In the genomic region with DNA sequence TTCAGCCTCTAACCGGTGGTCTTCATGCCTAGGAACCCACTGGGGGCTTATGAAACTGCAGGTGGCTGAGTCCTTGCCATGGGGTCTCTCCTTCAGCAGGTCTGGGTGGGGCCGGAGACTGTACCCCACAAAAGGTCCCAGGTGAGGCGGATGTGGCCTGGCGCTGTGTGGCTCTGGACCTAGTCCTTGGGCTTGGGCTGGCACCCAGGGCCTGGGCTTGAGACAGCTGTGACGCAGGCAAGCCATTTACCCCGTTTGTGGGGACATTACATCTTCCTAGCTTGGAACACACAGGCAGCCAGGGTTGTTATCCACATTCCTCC, we compare ENCODE assay signal across 1 cellular context.
TF ChIP-seq lines count a peak whose summit lies in the region.

No MANE protein-coding gene starts in this region.

TF ChIP-seq in GM12878, 131 proteins besides CTCF, POLR2A, EP300 and RAD21:
- TF ChIP-seq PAX5 (IDR thresholded peaks at IDR 0.05; ENCODE audit: borderline replicate concordance, low read depth, low read length) (no peak), ESRRA (IDR thresholded peaks at IDR 0.05; ENCODE audit: low read length) (no peak), SMAD1 (IDR thresholded peaks at IDR 0.05; ENCODE audit: low read depth, partially characterized antibody) (no peak), TCF7 (IDR thresholded peaks at IDR 0.05; ENCODE audit: borderline replicate concordance) (no peak), ATF7 (IDR thresholded peaks at IDR 0.05; ENCODE audit: low read depth) (no peak), TBL1XR1 (IDR thresholded peaks at IDR 0.05; ENCODE audit: low read depth, low read length) (no peak), NBN (IDR thresholded peaks at IDR 0.05) (no peak), MYB (IDR thresholded peaks at IDR 0.05; ENCODE audit: borderline replicate concordance, low read depth, low read length) (no peak), BHLHE40 (IDR thresholded peaks at IDR 0.05; ENCODE audit: borderline replicate concordance in 1 of 2, low read depth in 2 of 2, low read length in 1 of 2) (no peak), ZBED1 (IDR thresholded peaks at IDR 0.05; ENCODE audit: borderline replicate concordance) (no peak), SP1 (IDR thresholded peaks at IDR 0.05; ENCODE audit: low read depth, low read length) (no peak), SUZ12 (IDR thresholded peaks at IDR 0.05; ENCODE audit: unreplicated experiment) (no peak), NR2C2 (IDR thresholded peaks at IDR 0.05; ENCODE audit: borderline replicate concordance, control insufficient read depth, insufficient read length, low read depth) (no peak), NFYA (IDR thresholded peaks at IDR 0.05; ENCODE audit: borderline replicate concordance, low read depth, low read length) (no peak)
- TF ChIP-seq, protein P1, sequence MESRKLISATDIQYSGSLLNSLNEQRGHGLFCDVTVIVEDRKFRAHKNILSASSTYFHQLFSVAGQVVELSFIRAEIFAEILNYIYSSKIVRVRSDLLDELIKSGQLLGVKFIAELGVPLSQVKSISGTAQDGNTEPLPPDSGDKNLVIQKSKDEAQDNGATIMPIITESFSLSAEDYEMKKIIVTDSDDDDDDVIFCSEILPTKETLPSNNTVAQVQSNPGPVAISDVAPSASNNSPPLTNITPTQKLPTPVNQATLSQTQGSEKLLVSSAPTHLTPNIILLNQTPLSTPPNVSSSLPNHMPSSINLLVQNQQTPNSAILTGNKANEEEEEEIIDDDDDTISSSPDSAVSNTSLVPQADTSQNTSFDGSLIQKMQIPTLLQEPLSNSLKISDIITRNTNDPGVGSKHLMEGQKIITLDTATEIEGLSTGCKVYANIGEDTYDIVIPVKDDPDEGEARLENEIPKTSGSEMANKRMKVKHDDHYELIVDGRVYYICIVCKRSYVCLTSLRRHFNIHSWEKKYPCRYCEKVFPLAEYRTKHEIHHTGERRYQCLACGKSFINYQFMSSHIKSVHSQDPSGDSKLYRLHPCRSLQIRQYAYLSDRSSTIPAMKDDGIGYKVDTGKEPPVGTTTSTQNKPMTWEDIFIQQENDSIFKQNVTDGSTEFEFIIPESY (IDR thresholded peaks at IDR 0.05) = no peak
- TF ChIP-seq, protein P2, sequence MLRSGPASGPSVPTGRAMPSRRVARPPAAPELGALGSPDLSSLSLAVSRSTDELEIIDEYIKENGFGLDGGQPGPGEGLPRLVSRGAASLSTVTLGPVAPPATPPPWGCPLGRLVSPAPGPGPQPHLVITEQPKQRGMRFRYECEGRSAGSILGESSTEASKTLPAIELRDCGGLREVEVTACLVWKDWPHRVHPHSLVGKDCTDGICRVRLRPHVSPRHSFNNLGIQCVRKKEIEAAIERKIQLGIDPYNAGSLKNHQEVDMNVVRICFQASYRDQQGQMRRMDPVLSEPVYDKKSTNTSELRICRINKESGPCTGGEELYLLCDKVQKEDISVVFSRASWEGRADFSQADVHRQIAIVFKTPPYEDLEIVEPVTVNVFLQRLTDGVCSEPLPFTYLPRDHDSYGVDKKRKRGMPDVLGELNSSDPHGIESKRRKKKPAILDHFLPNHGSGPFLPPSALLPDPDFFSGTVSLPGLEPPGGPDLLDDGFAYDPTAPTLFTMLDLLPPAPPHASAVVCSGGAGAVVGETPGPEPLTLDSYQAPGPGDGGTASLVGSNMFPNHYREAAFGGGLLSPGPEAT (IDR thresholded peaks at IDR 0.05; ENCODE audit: low read depth) = no peak
- TF ChIP-seq, protein P3, sequence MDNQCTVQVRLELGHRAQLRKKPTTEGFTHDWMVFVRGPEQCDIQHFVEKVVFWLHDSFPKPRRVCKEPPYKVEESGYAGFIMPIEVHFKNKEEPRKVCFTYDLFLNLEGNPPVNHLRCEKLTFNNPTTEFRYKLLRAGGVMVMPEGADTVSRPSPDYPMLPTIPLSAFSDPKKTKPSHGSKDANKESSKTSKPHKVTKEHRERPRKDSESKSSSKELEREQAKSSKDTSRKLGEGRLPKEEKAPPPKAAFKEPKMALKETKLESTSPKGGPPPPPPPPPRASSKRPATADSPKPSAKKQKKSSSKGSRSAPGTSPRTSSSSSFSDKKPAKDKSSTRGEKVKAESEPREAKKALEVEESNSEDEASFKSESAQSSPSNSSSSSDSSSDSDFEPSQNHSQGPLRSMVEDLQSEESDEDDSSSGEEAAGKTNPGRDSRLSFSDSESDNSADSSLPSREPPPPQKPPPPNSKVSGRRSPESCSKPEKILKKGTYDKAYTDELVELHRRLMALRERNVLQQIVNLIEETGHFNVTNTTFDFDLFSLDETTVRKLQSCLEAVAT (IDR thresholded peaks at IDR 0.05) = no peak
- TF ChIP-seq, protein P4, sequence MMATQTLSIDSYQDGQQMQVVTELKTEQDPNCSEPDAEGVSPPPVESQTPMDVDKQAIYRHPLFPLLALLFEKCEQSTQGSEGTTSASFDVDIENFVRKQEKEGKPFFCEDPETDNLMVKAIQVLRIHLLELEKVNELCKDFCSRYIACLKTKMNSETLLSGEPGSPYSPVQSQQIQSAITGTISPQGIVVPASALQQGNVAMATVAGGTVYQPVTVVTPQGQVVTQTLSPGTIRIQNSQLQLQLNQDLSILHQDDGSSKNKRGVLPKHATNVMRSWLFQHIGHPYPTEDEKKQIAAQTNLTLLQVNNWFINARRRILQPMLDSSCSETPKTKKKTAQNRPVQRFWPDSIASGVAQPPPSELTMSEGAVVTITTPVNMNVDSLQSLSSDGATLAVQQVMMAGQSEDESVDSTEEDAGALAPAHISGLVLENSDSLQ (IDR thresholded peaks at IDR 0.05) = no peak
- TF ChIP-seq, protein P5, sequence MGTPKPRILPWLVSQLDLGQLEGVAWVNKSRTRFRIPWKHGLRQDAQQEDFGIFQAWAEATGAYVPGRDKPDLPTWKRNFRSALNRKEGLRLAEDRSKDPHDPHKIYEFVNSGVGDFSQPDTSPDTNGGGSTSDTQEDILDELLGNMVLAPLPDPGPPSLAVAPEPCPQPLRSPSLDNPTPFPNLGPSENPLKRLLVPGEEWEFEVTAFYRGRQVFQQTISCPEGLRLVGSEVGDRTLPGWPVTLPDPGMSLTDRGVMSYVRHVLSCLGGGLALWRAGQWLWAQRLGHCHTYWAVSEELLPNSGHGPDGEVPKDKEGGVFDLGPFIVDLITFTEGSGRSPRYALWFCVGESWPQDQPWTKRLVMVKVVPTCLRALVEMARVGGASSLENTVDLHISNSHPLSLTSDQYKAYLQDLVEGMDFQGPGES (IDR thresholded peaks at IDR 0.05) = no peak
